11 cellular contexts compared by ENCODE assay signal in genomic region chr1:205450448-205450847, GRCh38. TPM values are rescaled to one million over a fixed set of nuclear protein-coding genes. Genes with fewer than 3 reads are reported as not detected.
A peak's percentile ranks its signal among the peaks of the same experiment; 100 is the strongest.
DNase-seq lines count a peak whose midpoint lies in the region; ATAC-seq and TF ChIP-seq lines count a peak whose summit lies in the region.
"Had no signal": no experiment of that assay in that cellular context is flagged by ENCODE, and none has a peak within 500 bp of the region (broad histone marks: within the 10 kb centered on the region; RNA-seq: fewer than 3 reads in every experiment).

No MANE protein-coding gene starts in this region.

- H2BK120ac ChIP-seq in mesenchymal stem cell (ENCODE audit: low read depth, low read length), result no peak overlapping the region

- no peak overlapping the region for H2BK5ac ChIP-seq in mesenchymal stem cell (ENCODE audit: low read depth, low read length, poor library complexity, severe bottlenecking)

- no peaks in the 10 kb centered on the region for H3K79me2 ChIP-seq in OCI-LY7 (ENCODE audit: insufficient read depth, low read depth, low read length)

- no peaks in the 10 kb centered on the region for H3K36me3 Mint-ChIP-seq in WTC11
- H3K36me3 Mint-ChIP-seq: activated naive CD8-positive, alpha-beta T cell treated with anti-CD3 and anti-CD28 coated beads, Interleukin-2, amount 10 ng/mL, durations not matched to agents 7 days and 5 days had no signal

- no peak overlapping the region for H3K14ac ChIP-seq in mesenchymal stem cell (ENCODE audit: low read length in 2 of 2)

- no peak overlapping the region for H2AK5ac ChIP-seq in mesenchymal stem cell (ENCODE audit: low read length, severe bottlenecking)

- H3K18ac ChIP-seq in mesenchymal stem cell (ENCODE audit: low read depth in 1 of 2, low read length in 2 of 2), result no peak overlapping the region

- H3K9me2 ChIP-seq in OCI-LY7 (ENCODE audit: insufficient read depth, low read length), result no peaks in the 10 kb centered on the region

- BruUV-seq in OCI-LY7 (replicated peaks; lab: Mats Ljungman, UMichigan), result no TSS peak

- no peak overlapping the region for H4K91ac ChIP-seq in mesenchymal stem cell (ENCODE audit: low read length)

- H3K4me1 ChIP-seq in mesenchymal stem cell (ENCODE audit: control insufficient read depth, insufficient read depth, low read depth, low read length) (peaks cover 16% of the 10 kb centered on the region), OCI-LY7 (ENCODE audit: insufficient read depth, low read length, poor library complexity, severe bottlenecking) (peaks cover 13% of the 10 kb centered on the region)

- H3K9ac ChIP-seq in mesenchymal stem cell (ENCODE audit: low read length), result no peak overlapping the region
- H3K9ac ChIP-seq: BLaER1 had no signal

- TF ChIP-seq POLR2A in lower leg skin (IDR thresholded peaks at IDR 0.05), result no peak

- H3K23ac ChIP-seq in mesenchymal stem cell (ENCODE audit: low read length in 2 of 2), result no peak overlapping the region

- no peaks in the 10 kb centered on the region for H3K79me1 ChIP-seq in mesenchymal stem cell (replicated peaks; ENCODE audit: low read length, poor library complexity, severe bottlenecking)

- TF ChIP-seq CTCF in WTC11 (IDR thresholded peaks at IDR 0.05), result no peak
- TF ChIP-seq CTCF in lower leg skin (IDR thresholded peaks at IDR 0.05), result no peak
- TF ChIP-seq CTCF in OCI-LY7 (conservative IDR thresholded peaks at IDR 0.05; ENCODE audit: low read length), result no peak

- H3K27ac ChIP-seq in mesenchymal stem cell (ENCODE audit: low read length, poor library complexity, severe bottlenecking), result no peak overlapping the region
- H3K27ac ChIP-seq in OCI-LY7 (ENCODE audit: low read depth, low read length, poor library complexity, severe bottlenecking), result no peak overlapping the region
- H3K27ac ChIP-seq: BLaER1, heart left ventricle had no signal

- no peak overlapping the region for H4K8ac ChIP-seq in mesenchymal stem cell (ENCODE audit: low read length)

- H3K4ac ChIP-seq in mesenchymal stem cell (ENCODE audit: low read depth in 1 of 2, low read length in 2 of 2), result no peak overlapping the region

- no peak overlapping the region for H2BK15ac ChIP-seq in mesenchymal stem cell (ENCODE audit: low read depth, poor library complexity, severe bottlenecking)

- H3K9me3 ChIP-seq in mesenchymal stem cell (ENCODE audit: control insufficient read depth, low read length) (no peaks in the 10 kb centered on the region), OCI-LY7 (ENCODE audit: low read length) (no peaks in the 10 kb centered on the region)
- H3K9me3 ChIP-seq: BLaER1, heart left ventricle had no signal

- no peak overlapping the region for H2AFZ ChIP-seq in mesenchymal stem cell (ENCODE audit: low read depth, low read length)
- H2AFZ ChIP-seq in OCI-LY7 (ENCODE audit: low read length), result no peak overlapping the region

- H2BK12ac ChIP-seq in mesenchymal stem cell (ENCODE audit: low read length in 2 of 2), result no peak overlapping the region

- peaks cover 67 to 70% of the 10 kb centered on the region in 2 experiments for H3K27me3 ChIP-seq in mesenchymal stem cell (ENCODE audit: control insufficient read depth in 1 of 2, insufficient read depth in 1 of 2, low read length in 2 of 2)

- ATAC-seq in WTC11, result peak; percentile 1
- ATAC-seq: heart left ventricle had no signal

- H3K36me3 ChIP-seq in mesenchymal stem cell (ENCODE audit: control insufficient read depth in 1 of 2, insufficient read depth in 2 of 2, low read depth in 1 of 2, low read length in 2 of 2), result no peaks in the 10 kb centered on the region
- no peaks in the 10 kb centered on the region for H3K36me3 ChIP-seq in OCI-LY7 (ENCODE audit: insufficient read depth, low read length)
- H3K36me3 ChIP-seq: BLaER1, heart left ventricle had no signal

- DNase-seq in G401 (ENCODE audit: low spot score), result peak; percentile 53
- DNase-seq in WTC11 (ENCODE audit: low spot score), result peak; percentile 46
- no peak for DNase-seq in mesenchymal stem cell
- DNase-seq in lower leg skin (ENCODE audit: low spot score in 2 of 2), result no peak
- no peak for DNase-seq in OCI-LY7 (ENCODE audit: low spot score)
- no peak for DNase-seq in activated CD4-positive, alpha-beta T cell treated with anti-CD3 and anti-CD28 coated beads for 1 hour
- DNase-seq: activated naive CD8-positive, alpha-beta T cell treated with anti-CD3 and anti-CD28 coated beads, Interleukin-2, amount 10 ng/mL, durations not matched to agents 7 days and 5 days; dorsolateral prefrontal cortex; heart left ventricle had no signal

- peak overlapping the region; percentile 74 for H3K4me3 Mint-ChIP-seq in WTC11

- peaks cover 92% of the 10 kb centered on the region for H3K4me1 Mint-ChIP-seq in WTC11
- H3K4me1 Mint-ChIP-seq: activated naive CD8-positive, alpha-beta T cell treated with anti-CD3 and anti-CD28 coated beads, Interleukin-2, amount 10 ng/mL, durations not matched to agents 7 days and 5 days had no signal

- POLR2A ChIA-PET in WTC11 (lab: Charles Lee) (interaction anchor here (1.1 to 4.0 kb wide), 2 partner anchors 9 to 14 kb away, joined by 3 to 15 read pairs; no protein-coding TSS in a partner anchor), OCI-LY7 (lab: Charles Lee) (interaction anchor here (1.6 kb wide), 1 partner anchor 9 kb away, joined by 5 read pairs; no protein-coding TSS in a partner anchor)

- 11% methylated on average over 4 of the region's 4 CpGs for WGBS in mesenchymal stem cell
- WGBS in lower leg skin, 2 donors, result 40 to 64% methylated on average over 4 of the region's 4 CpGs

- peaks cover 13% of the 10 kb centered on the region for H3K27me3 Mint-ChIP-seq in WTC11 (ENCODE audit: low read depth)

- H3K4me3 ChIP-seq in mesenchymal stem cell (ENCODE audit: insufficient read depth in 1 of 2, low read depth in 1 of 2, low read length in 2 of 2) (no peak overlapping the region), lower leg skin (ENCODE audit: low read depth, poor library complexity, severe bottlenecking) (no peak overlapping the region), OCI-LY7 (ENCODE audit: low read depth, low read length, poor library complexity, severe bottlenecking) (no peak overlapping the region)
- H3K4me3 ChIP-seq: BLaER1, dorsolateral prefrontal cortex, heart left ventricle had no signal

- H4K20me1 ChIP-seq in OCI-LY7 (ENCODE audit: insufficient read depth, low read length), result no peaks in the 10 kb centered on the region

- in situ Hi-C loops in G401 (cut with HindIII; ENCODE audit: low sequenced_read_pairs), result no loop called here

- intact Hi-C loops in lower leg skin (cut with DNase I; ENCODE audit: low total_unique reads), result no loop called here
- intact Hi-C loops in OCI-LY7 (cut with micrococcal nuclease; ENCODE audit: unreplicated experiment), result no loop called here

- CTCF ChIA-PET in WTC11 (lab: Charles Lee), result interaction anchor here (0.6 to 12.4 kb wide), 11 partner anchors 9 to 125 kb away, joined by 3 to 205 read pairs (median 7); no protein-coding TSS in a partner anchor
- CTCF ChIA-PET in OCI-LY7 (lab: Charles Lee; ENCODE audit: unreplicated experiment), result no interaction called here

- H3K27ac Mint-ChIP-seq in WTC11, result peak overlapping the region; percentile 78
- H3K27ac Mint-ChIP-seq: activated naive CD8-positive, alpha-beta T cell treated with anti-CD3 and anti-CD28 coated beads, Interleukin-2, amount 10 ng/mL, durations not matched to agents 7 days and 5 days had no signal

- no peaks in the 10 kb centered on the region for H3K9me3 Mint-ChIP-seq in WTC11
- H3K9me3 Mint-ChIP-seq: activated naive CD8-positive, alpha-beta T cell treated with anti-CD3 and anti-CD28 coated beads, Interleukin-2, amount 10 ng/mL, durations not matched to agents 7 days and 5 days had no signal

- H3K4me2 ChIP-seq in mesenchymal stem cell (ENCODE audit: low read length, poor library complexity, severe bottlenecking), result peak overlapping the region; percentile 29
- H3K4me2 ChIP-seq in OCI-LY7 (ENCODE audit: low read length), result no peak overlapping the region

RNA-seq across cellular contexts. Expression of gene BLACAT1, which starts 5.4 kb away (rescaled TPM):
- 1.7 and 1.8 TPM in 2 replicates for total RNA-seq in G401 (2014; rRNA removed; shearing (Covaris generic))
- 5.2 to 9.8 TPM (median 5.3 TPM) in 3 replicates for total RNA-seq in WTC11 (2021)
- polyA plus RNA-seq in mesenchymal stem cell (2013, experiment 1 of 2), result not detected
- polyA plus RNA-seq in mesenchymal stem cell (2013, experiment 2 of 2), result not detected
- total RNA-seq in lower leg skin, result under 1 TPM in 1 of 4 donors, not detected in 3; 0.26 TPM
- 0.19 TPM in 1 of 2 replicates, not detected in the other for total RNA-seq in OCI-LY7 (2014; rRNA removed; shearing (Covaris generic))
- total RNA-seq in OCI-LY7 (2022), result 0.29 and 0.48 TPM in 2 replicates
- polyA plus RNA-seq: heart left ventricle had no signal

RNA-seq across cellular contexts. Expression of gene LEMD1, which starts 28.6 kb away (rescaled TPM):
- 13.2 and 15.0 TPM in 2 replicates for total RNA-seq in G401 (2014; rRNA removed; shearing (Covaris generic))
- total RNA-seq in WTC11 (2021), result 14.7 to 26.3 TPM (median 15.3 TPM) in 3 replicates
- polyA plus RNA-seq in mesenchymal stem cell (2013, experiment 1 of 2), result not detected
- polyA plus RNA-seq in mesenchymal stem cell (2013, experiment 2 of 2), result not detected
- total RNA-seq in lower leg skin, result not detected
- total RNA-seq in OCI-LY7 (2014; rRNA removed; shearing (Covaris generic)), result 0.44 and 0.57 TPM in 2 replicates
- 0.63 TPM in 1 of 2 replicates, not detected in the other for total RNA-seq in OCI-LY7 (2022)
- total RNA-seq: M059J had no signal
- polyA plus RNA-seq: heart left ventricle had no signal

RNA-seq across cellular contexts. Expression of gene CDK18, which starts 54.0 kb away (rescaled TPM):
- 4.0 and 6.6 TPM in 2 replicates for total RNA-seq in G401 (2014; rRNA removed; shearing (Covaris generic))
- total RNA-seq in WTC11 (2021), result 62.1 to 71.9 TPM (median 64.7 TPM) in 3 replicates
- polyA plus RNA-seq in mesenchymal stem cell (2013, experiment 1 of 2), result 7.4 TPM
- 7.5 TPM for polyA plus RNA-seq in mesenchymal stem cell (2013, experiment 2 of 2)
- 1 to 10 TPM; 4.5 to 6.5 (median 5.1) TPM for total RNA-seq in lower leg skin
- total RNA-seq in OCI-LY7 (2014; rRNA removed; shearing (Covaris generic)), result 10.1 and 10.9 TPM in 2 replicates
- 21.2 and 24.1 TPM in 2 replicates for total RNA-seq in OCI-LY7 (2022)

Comparison
In these comparisons a context has a peak if more than half of its experiments do, and no peak if none do; other contexts are left out.
1. DNase-seq: peak in G401 (single experiment) and WTC11 (single experiment); none in mesenchymal stem cell (single experiment), lower leg skin (0 of 2), OCI-LY7 (single experiment) and activated CD4-positive, alpha-beta T cell treated with anti-CD3 and anti-CD28 coated beads for 1 hour (single experiment).